In the genomic region with DNA sequence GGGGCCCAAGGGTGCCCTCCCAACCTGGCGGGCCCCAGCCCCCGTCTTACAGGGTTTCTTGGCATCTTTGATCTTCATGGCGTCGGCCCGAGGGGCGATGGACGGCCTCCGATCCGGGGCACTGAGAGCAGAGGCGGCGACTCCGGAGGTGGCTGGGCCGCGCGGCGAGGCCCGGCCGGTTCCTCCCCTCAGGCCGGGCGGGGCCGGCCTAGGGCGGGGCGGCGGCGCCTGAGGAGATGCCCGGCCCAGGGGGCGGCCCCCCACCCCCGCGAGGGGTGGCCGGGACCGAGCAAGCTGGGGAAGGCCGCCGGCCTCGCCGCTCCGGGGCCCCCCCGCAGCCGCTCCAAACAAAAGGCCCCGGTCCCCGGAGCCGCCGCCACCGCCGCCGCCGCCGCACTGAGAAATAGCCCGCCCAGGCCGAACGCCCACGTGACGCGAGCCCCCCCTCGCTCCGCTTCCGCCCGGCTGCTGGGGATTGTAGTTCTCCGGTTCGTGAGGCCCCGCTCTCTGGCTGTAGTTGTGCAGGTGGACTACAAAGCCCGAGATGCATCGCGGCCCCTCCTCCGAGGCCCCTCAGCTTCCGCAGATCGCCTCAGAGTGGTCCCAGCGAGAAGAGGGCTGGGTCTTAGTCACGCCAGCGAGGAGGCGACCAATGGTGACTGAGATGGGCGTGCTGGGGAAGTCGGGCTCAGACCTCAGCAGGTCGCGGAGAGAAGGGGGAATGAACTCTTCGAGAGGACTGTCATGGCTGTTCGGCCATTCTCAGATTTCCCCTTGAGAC, we compare ENCODE assay signal across 1 cellular context.
TF ChIP-seq lines count a peak whose summit lies in the region.

TSS of gene PANK3 (minus strand) at position 163 of the 781 bp plus-strand sequence. CDS start at position 78, 85 bp downstream.

TF ChIP-seq in HepG2, 621 proteins besides CTCF, POLR2A, EP300 and RAD21 (continued from another document and continues in another):
- TF ChIP-seq, protein P1, sequence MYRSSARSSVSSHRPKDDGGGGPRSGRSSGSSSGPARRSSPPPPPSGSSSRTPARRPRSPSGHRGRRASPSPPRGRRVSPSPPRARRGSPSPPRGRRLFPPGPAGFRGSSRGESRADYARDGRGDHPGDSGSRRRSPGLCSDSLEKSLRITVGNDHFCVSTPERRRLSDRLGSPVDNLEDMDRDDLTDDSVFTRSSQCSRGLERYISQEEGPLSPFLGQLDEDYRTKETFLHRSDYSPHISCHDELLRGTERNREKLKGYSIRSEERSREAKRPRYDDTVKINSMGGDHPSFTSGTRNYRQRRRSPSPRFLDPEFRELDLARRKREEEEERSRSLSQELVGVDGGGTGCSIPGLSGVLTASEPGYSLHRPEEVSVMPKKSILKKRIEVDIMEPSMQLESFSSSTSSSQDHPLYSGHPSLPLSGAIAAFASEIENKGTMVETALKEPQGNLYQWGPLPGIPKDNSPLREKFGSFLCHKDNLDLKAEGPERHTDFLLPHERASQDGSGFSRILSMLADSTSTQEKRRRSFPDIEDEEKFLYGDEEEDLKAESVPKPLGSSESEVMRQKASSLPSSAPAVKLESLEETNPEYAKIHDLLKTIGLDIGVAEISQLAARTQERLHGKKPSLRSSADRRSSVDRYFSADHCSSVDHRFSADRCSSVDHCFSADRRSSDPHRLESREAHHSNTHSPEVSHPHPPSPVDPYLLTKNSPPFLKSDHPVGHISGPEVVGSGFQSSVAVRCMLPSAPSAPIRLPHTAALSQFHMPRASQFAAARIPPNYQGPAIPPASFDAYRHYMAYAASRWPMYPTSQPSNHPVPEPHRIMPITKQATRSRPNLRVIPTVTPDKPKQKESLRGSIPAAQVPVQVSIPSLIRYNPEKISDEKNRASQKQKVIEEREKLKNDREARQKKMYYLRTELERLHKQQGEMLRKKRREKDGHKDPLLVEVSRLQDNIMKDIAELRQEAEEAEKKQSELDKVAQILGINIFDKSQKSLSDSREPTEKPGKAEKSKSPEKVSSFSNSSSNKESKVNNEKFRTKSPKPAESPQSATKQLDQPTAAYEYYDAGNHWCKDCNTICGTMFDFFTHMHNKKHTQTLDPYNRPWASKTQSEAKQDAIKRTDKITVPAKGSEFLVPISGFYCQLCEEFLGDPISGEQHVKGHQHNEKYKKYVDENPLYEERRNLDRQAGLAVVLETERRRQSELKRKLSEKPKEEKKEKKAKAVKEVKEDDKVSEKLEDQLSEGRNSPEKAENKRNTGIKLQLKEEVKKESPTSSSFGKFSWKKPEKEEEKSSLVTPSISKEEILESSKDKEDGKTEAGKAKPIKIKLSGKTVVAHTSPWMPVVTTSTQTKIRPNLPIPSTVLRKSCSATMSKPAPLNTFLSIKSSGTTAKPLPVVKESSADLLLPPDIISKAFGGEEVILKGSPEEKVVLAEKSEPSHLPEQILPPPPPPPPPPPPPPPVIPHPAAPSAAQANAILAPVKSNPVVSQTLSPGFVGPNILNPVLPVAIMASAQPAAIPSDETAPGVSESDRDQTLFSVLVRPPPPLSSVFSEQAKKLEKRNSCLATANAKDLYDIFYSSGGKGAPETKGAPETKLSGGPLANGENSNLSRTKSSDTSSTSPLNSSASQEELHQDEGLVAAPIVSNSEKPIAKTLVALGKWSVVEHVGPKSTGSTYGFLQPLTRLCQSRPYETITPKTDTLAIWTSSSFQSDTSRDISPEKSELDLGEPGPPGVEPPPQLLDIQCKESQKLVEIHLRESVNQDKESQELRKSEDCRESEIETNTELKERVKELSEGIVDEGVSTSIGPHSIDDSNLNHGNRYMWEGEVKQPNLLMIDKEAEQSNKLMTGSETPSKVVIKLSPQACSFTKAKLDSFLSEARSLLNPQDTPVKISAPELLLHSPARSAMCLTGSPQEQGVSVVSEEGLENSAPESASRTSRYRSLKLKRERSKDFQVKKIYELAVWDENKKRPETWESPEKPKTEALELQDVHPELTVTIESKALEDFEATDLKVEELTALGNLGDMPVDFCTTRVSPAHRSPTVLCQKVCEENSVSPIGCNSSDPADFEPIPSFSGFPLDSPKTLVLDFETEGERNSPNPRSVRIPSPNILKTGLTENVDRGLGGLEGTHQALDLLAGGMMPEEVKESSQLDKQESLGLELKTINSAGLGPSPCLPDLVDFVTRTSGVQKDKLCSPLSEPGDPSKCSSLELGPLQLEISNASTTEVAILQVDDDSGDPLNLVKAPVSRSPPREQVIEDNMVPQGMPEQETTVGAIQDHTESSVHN (CRISPR knock-in tag; IDR thresholded peaks at IDR 0.05), result no peak
- no peak for TF ChIP-seq ZBTB46 (CRISPR knock-in tag; IDR thresholded peaks at IDR 0.05; ENCODE audit: borderline replicate concordance)
- no peak for TF ChIP-seq BCLAF1 (IDR thresholded peaks at IDR 0.05)
- TF ChIP-seq ZNF326 (CRISPR knock-in tag; IDR thresholded peaks at IDR 0.05; ENCODE audit: borderline replicate concordance), result no peak
- no peak; the same call in 1 of the 2 replicates for TF ChIP-seq ZNF264 (CRISPR knock-in tag; IDR thresholded peaks at IDR 0.05)
- peak; percentile 99 for TF ChIP-seq ZBTB2 (CRISPR knock-in tag; IDR thresholded peaks at IDR 0.05; ENCODE audit: low read depth)
- no peak for TF ChIP-seq MIER2 (CRISPR knock-in tag; IDR thresholded peaks at IDR 0.05)
- TF ChIP-seq ZNF652 (CRISPR knock-in tag; IDR thresholded peaks at IDR 0.05; ENCODE audit: borderline replicate concordance, low read depth), result no peak
- TF ChIP-seq WIZ (CRISPR knock-in tag; IDR thresholded peaks at IDR 0.05), result no peak
- peak; percentile 44; the same call in 1 of the 2 replicates for TF ChIP-seq ZNF563 (CRISPR knock-in tag; IDR thresholded peaks at IDR 0.05)
- TF ChIP-seq ETV6 (CRISPR knock-in tag; conservative IDR thresholded peaks at IDR 0.05), result no peak
- no peak; the same call in 1 of the 2 replicates for TF ChIP-seq ZNF776 (CRISPR knock-in tag; IDR thresholded peaks at IDR 0.05)
- 0 out of 2 replicates have a peak, but pooled peaks have one; percentile 47 for TF ChIP-seq BHLHE40 (IDR thresholded peaks at IDR 0.05; ENCODE audit: low read length)
- no peak for TF ChIP-seq TCF7L2 (IDR thresholded peaks at IDR 0.05; ENCODE audit: low read depth, low read length)
- TF ChIP-seq MTF2 (CRISPR knock-in tag; IDR thresholded peaks at IDR 0.05; ENCODE audit: borderline replicate concordance), result no peak
- TF ChIP-seq ZNF12 (CRISPR knock-in tag; IDR thresholded peaks at IDR 0.05), result peak; percentile 56; the same call in 1 of the 2 replicates
- no peak; the same call in 1 of the 2 replicates for TF ChIP-seq SAFB2 (CRISPR knock-in tag; IDR thresholded peaks at IDR 0.05; ENCODE audit: borderline replicate concordance, low read depth)
- no peak for TF ChIP-seq SNRNP70 (IDR thresholded peaks at IDR 0.05; ENCODE audit: low read depth, low read length)
- peak; percentile 63; the same call in 1 of the 2 replicates for TF ChIP-seq AFF4 (CRISPR knock-in tag; IDR thresholded peaks at IDR 0.05)
- no peak for TF ChIP-seq ONECUT2 (CRISPR knock-in tag; IDR thresholded peaks at IDR 0.05)
- peak; percentile 91 for TF ChIP-seq ZFY (CRISPR knock-in tag; IDR thresholded peaks at IDR 0.05)
- TF ChIP-seq ZNF180 (CRISPR knock-in tag; IDR thresholded peaks at IDR 0.05; ENCODE audit: borderline replicate concordance, low read depth), result no peak
- TF ChIP-seq KAT8 (CRISPR knock-in tag; IDR thresholded peaks at IDR 0.05), result peak; percentile 60
- TF ChIP-seq ZNF788 (CRISPR knock-in tag; IDR thresholded peaks at IDR 0.05; ENCODE audit: borderline replicate concordance), result peak; percentile 86; the same call in 1 of the 2 replicates
- TF ChIP-seq ZNF703 (CRISPR knock-in tag; IDR thresholded peaks at IDR 0.05; ENCODE audit: borderline replicate concordance), result no peak
- TF ChIP-seq CENPX (CRISPR knock-in tag; IDR thresholded peaks at IDR 0.05), result no peak
- TF ChIP-seq ZNF337 (CRISPR knock-in tag; IDR thresholded peaks at IDR 0.05; ENCODE audit: borderline replicate concordance, low read depth), result no peak
- no peak for TF ChIP-seq ZSCAN22 (CRISPR knock-in tag; IDR thresholded peaks at IDR 0.05)
- TF ChIP-seq CC2D1A (CRISPR knock-in tag; IDR thresholded peaks at IDR 0.05), result no peak
- TF ChIP-seq, protein P2, sequence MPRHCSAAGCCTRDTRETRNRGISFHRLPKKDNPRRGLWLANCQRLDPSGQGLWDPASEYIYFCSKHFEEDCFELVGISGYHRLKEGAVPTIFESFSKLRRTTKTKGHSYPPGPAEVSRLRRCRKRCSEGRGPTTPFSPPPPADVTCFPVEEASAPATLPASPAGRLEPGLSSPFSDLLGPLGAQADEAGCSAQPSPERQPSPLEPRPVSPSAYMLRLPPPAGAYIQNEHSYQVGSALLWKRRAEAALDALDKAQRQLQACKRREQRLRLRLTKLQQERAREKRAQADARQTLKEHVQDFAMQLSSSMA (CRISPR knock-in tag; IDR thresholded peaks at IDR 0.05), result no peak; the same call in 1 of the 2 replicates
- TF ChIP-seq E2F1 (CRISPR knock-in tag; IDR thresholded peaks at IDR 0.05), result peak; percentile 79
- TF ChIP-seq FOXC1 (CRISPR knock-in tag; IDR thresholded peaks at IDR 0.05; ENCODE audit: borderline replicate concordance), result no peak; the same call in 1 of the 2 replicates
- no peak for TF ChIP-seq ZNF777 (CRISPR knock-in tag; IDR thresholded peaks at IDR 0.05)
- TF ChIP-seq TBX3 (IDR thresholded peaks at IDR 0.05; ENCODE audit: borderline replicate concordance), result no peak
